ENCODE assay signal across 1 cellular context in genomic region chr1:209960926-209961325, GRCh38.
TF ChIP-seq lines count a peak whose summit lies in the region.

No MANE protein-coding gene starts in this region.

TF ChIP-seq in HEK293, 187 proteins besides CTCF, POLR2A, EP300 and RAD21 (continued from another document):
- peak; percentile 58; the same call in 1 of the 2 replicates for TF ChIP-seq MZF1 (tag by site-specific recombination; IDR thresholded peaks at IDR 0.05; ENCODE audit: borderline replicate concordance)
- TF ChIP-seq ZNF513 (tag by site-specific recombination; IDR thresholded peaks at IDR 0.05) = no peak
